ENCODE assay signal across 18 cellular contexts in the genomic region with DNA sequence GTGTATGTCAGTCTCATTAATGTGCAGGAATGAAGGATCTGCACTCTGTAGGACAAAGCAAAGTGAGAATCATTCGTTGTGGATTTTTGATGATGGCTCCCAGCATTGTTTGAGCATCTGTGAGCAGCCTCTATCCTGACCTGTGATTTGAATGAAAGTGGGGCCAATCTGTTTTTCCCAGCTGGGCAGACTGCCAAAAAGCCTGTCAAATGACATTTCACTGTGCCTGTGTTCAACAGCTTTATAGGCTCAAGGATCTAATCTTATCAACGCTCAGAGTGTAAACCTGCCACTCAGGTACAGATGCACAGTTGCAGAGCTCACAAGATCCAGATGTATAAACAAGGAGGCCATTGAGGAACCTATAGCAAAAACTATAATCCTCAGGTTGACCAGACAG.
DNase-seq lines count a peak whose midpoint lies in the region; ATAC-seq, FAIRE-seq and TF ChIP-seq lines count a peak whose summit lies in the region.
"Had no signal": no experiment of that assay in that cellular context is flagged by ENCODE, and none has a peak within 500 bp of the region (broad histone marks: within the 10 kb centered on the region; RNA-seq: fewer than 3 reads in every experiment).

No MANE protein-coding gene starts in this region.

- no peaks in the 10 kb centered on the region for H3K9me3 Mint-ChIP-seq in progenitor cell of endocrine pancreas (ENCODE audit: low read depth)
- H3K9me3 Mint-ChIP-seq: activated CD4-positive, alpha-beta T cell treated with anti-CD3 and anti-CD28 coated beads, Interleukin-2, amount 10 ng/mL, durations not matched to agents 24 days and 14 days; activated naive CD8-positive, alpha-beta T cell treated with anti-CD3 and anti-CD28 coated beads for 36 hours; GM23338; IgD-negative memory B cell; memory B cell; neural crest cell had no signal

- in situ Hi-C loops in HepG2 (cut with HindIII; ENCODE audit: extremely low pct_ligation_motif_present, low pct_unique_long_range_greater_than_20kb), result no loop called here

- H4K20me1 ChIP-seq in HepG2 (ENCODE audit: insufficient read depth, low read length), result no peaks in the 10 kb centered on the region

- no TSS peak for BruUV-seq in HepG2 (replicated peaks; lab: Mats Ljungman, UMichigan)

- no peak overlapping the region for H3K4me3 Mint-ChIP-seq in progenitor cell of endocrine pancreas (ENCODE audit: low read depth)
- H3K4me3 Mint-ChIP-seq: activated CD4-positive, alpha-beta T cell treated with anti-CD3 and anti-CD28 coated beads, Interleukin-2, amount 10 ng/mL, durations not matched to agents 24 days and 14 days; activated naive CD8-positive, alpha-beta T cell treated with anti-CD3 and anti-CD28 coated beads for 36 hours; GM23338; IgD-negative memory B cell; memory B cell; neural crest cell had no signal

- POLR2A ChIA-PET in HepG2 (lab: Yijun Ruan, JAX), result no interaction called here

- H3K36me3 Mint-ChIP-seq in progenitor cell of endocrine pancreas (ENCODE audit: insufficient read depth), result no peaks in the 10 kb centered on the region
- H3K36me3 Mint-ChIP-seq: activated naive CD8-positive, alpha-beta T cell treated with anti-CD3 and anti-CD28 coated beads for 36 hours; IgD-negative memory B cell; memory B cell had no signal

- H3K9ac ChIP-seq in HepG2 (ENCODE audit: insufficient read depth, low read depth, low read length), result no peak overlapping the region

- H3K27ac Mint-ChIP-seq in progenitor cell of endocrine pancreas, result peak overlapping the region; percentile 20
- H3K27ac Mint-ChIP-seq: activated CD4-positive, alpha-beta T cell treated with anti-CD3 and anti-CD28 coated beads, Interleukin-2, amount 10 ng/mL, durations not matched to agents 24 days and 14 days; activated naive CD8-positive, alpha-beta T cell treated with anti-CD3 and anti-CD28 coated beads for 36 hours; GM23338; IgD-negative memory B cell; memory B cell had no signal

- no peak for TF ChIP-seq POLR2A in HepG2 (IDR thresholded peaks at IDR 0.05; ENCODE audit: insufficient read depth in 1 of 2, low read depth in 2 of 2, low read length in 2 of 2)

- DNase-seq in DMS153 (lab: John Stamatoyannopoulos, UW), result peak; percentile 82
- peak; percentile 96 for DNase-seq in NCI-H345 (lab: John Stamatoyannopoulos, UW)
- peak; percentile 30 for DNase-seq in astrocyte of the hippocampus (ENCODE audit: low read depth, low spot score)
- DNase-seq in progenitor cell of endocrine pancreas (ENCODE audit: low spot score, unreplicated experiment), result no peak
- DNase-seq in HepG2 (ENCODE audit: low spot score), result no peak
- no peak for DNase-seq in HuH-7 (ENCODE audit: low spot score)
- DNase-seq: activated CD4-positive, alpha-beta T cell treated with anti-CD3 and anti-CD28 coated beads, Interleukin-2, amount 10 ng/mL, durations not matched to agents 24 days and 14 days; activated naive CD8-positive, alpha-beta T cell treated with anti-CD3 and anti-CD28 coated beads for 36 hours; foreskin fibroblast; right lobe of liver; stimulated activated CD4-positive, alpha-beta T cell treated with anti-CD3 and anti-CD28 coated beads, Interleukin-4, amount 100 ng/mL, for 1 hour; upper lobe of left lung had no signal

- peaks cover 29% of the 10 kb centered on the region for H3K27me3 Mint-ChIP-seq in progenitor cell of endocrine pancreas
- H3K27me3 Mint-ChIP-seq: activated naive CD8-positive, alpha-beta T cell treated with anti-CD3 and anti-CD28 coated beads for 36 hours had no signal

- no peak for TF ChIP-seq EP300 in HepG2 (IDR thresholded peaks at IDR 0.05; ENCODE audit: low read depth in 2 of 2, low read length in 2 of 2)
- TF ChIP-seq EP300 in HepG2 (CRISPR knock-in tag; IDR thresholded peaks at IDR 0.05; ENCODE audit: borderline replicate concordance), result no peak

- no peaks in the 10 kb centered on the region for H3K27me3 ChIP-seq in HepG2 (ENCODE audit: control insufficient read depth in 1 of 2, insufficient read depth in 2 of 2, low read length in 2 of 2)
- H3K27me3 ChIP-seq: right lobe of liver, upper lobe of left lung had no signal

- peaks cover 15% of the 10 kb centered on the region for H3K4me1 Mint-ChIP-seq in progenitor cell of endocrine pancreas (ENCODE audit: low read depth)
- H3K4me1 Mint-ChIP-seq: activated CD4-positive, alpha-beta T cell treated with anti-CD3 and anti-CD28 coated beads, Interleukin-2, amount 10 ng/mL, durations not matched to agents 24 days and 14 days; IgD-negative memory B cell; memory B cell had no signal

- CTCF ChIA-PET in HepG2 (lab: Yijun Ruan, JAX; ENCODE audit: low intra/inter-chr PET ratio, low total read pairs), result no interaction called here

- H2AFZ ChIP-seq in HepG2 (ENCODE audit: low read length), result no peak overlapping the region
- H2AFZ ChIP-seq: GM23338 had no signal

- no peaks in the 10 kb centered on the region for H3K9me3 ChIP-seq in HepG2 (ENCODE audit: low read length)
- H3K9me3 ChIP-seq: right lobe of liver, upper lobe of left lung had no signal

- FAIRE-seq in HepG2 (lab: Jason Lieb, UNC), result no peak

- no peak overlapping the region for H3K27ac ChIP-seq in HepG2 (ENCODE audit: extremely low read length, insufficient read depth, low read length)
- H3K27ac ChIP-seq: right lobe of liver, upper lobe of left lung had no signal

- TF ChIP-seq CTCF in progenitor cell of endocrine pancreas (IDR thresholded peaks at IDR 0.05; ENCODE audit: unreplicated experiment) (no peak), HepG2 (CRISPR knock-in tag; IDR thresholded peaks at IDR 0.05) (no peak)

- no peaks in the 10 kb centered on the region for H3K79me2 ChIP-seq in HepG2 (ENCODE audit: insufficient read depth, low read length)

- TF ChIP-seq RAD21 in HepG2 (CRISPR knock-in tag; IDR thresholded peaks at IDR 0.05), result no peak

- WGBS in HepG2 (ENCODE audit: low lambda C conversion rate), result 0% methylated on average over 2 of the region's 2 CpGs

- H3K4me2 ChIP-seq in HepG2 (ENCODE audit: low read depth, low read length), result no peak overlapping the region
- H3K4me2 ChIP-seq: GM23338 had no signal

- no peak overlapping the region for H3K4me3 ChIP-seq in HepG2 (replicated peaks in 1 of 3; ENCODE audit: insufficient read depth in 1 of 3, low read depth in 2 of 3, low read length in 3 of 3)
- H3K4me3 ChIP-seq: GM23338, right lobe of liver, upper lobe of left lung had no signal

- H3K36me3 ChIP-seq in HepG2 (replicated peaks in 1 of 2; ENCODE audit: control insufficient read depth in 1 of 2, insufficient read depth in 2 of 2, low read length in 2 of 2), result no peaks in the 10 kb centered on the region
- H3K36me3 ChIP-seq: right lobe of liver, upper lobe of left lung had no signal

- no peaks in the 10 kb centered on the region for H3K4me1 ChIP-seq in HepG2 (ENCODE audit: insufficient read depth, low read length)
- H3K4me1 ChIP-seq: right lobe of liver, upper lobe of left lung had no signal

- ATAC-seq in HG03378 (IDR thresholded peaks at IDR 0.05; ENCODE audit: unreplicated experiment), result no peak
- ATAC-seq in HepG2, result no peak
- ATAC-seq in GM21381 (IDR thresholded peaks at IDR 0.05; ENCODE audit: unreplicated experiment), result no peak
- ATAC-seq: GM23338, right lobe of liver had no signal

- intact Hi-C loops in HepG2 (cut with micrococcal nuclease; ENCODE audit: unreplicated experiment), result no loop called here

TF ChIP-seq in HepG2, 621 proteins besides CTCF, POLR2A, EP300 and RAD21 (continues in another document):
- TF ChIP-seq, protein P1, sequence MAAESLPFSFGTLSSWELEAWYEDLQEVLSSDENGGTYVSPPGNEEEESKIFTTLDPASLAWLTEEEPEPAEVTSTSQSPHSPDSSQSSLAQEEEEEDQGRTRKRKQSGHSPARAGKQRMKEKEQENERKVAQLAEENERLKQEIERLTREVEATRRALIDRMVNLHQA (CRISPR knock-in tag; IDR thresholded peaks at IDR 0.05), result no peak
- TF ChIP-seq HNRNPUL1 (IDR thresholded peaks at IDR 0.05; ENCODE audit: low read depth, low read length), result no peak
- no peak for TF ChIP-seq RAD51 (IDR thresholded peaks at IDR 0.05; ENCODE audit: borderline replicate concordance)
- TF ChIP-seq ZNF678 (CRISPR knock-in tag; IDR thresholded peaks at IDR 0.05), result no peak
- no peak for TF ChIP-seq ZNF343 (CRISPR knock-in tag; IDR thresholded peaks at IDR 0.05)
- TF ChIP-seq HCFC1 (IDR thresholded peaks at IDR 0.05; ENCODE audit: low read depth, low read length), result no peak
- no peak for TF ChIP-seq FOXM1 (CRISPR knock-in tag; IDR thresholded peaks at IDR 0.05)
- TF ChIP-seq SALL2 (CRISPR knock-in tag; IDR thresholded peaks at IDR 0.05), result no peak
- TF ChIP-seq ZBTB37 (CRISPR knock-in tag; IDR thresholded peaks at IDR 0.05), result no peak
- no peak for TF ChIP-seq PCBP1 (IDR thresholded peaks at IDR 0.05; ENCODE audit: borderline replicate concordance, low read depth, low read length)
- TF ChIP-seq ATF6 (CRISPR knock-in tag; conservative IDR thresholded peaks at IDR 0.05), result no peak

Comparison
In these comparisons a context has a peak if more than half of its experiments do, and no peak if none do; other contexts are left out.
1. DNase-seq: peak in DMS153 (single experiment), NCI-H345 (single experiment) and astrocyte of the hippocampus (single experiment); none in progenitor cell of endocrine pancreas (single experiment), HepG2 (single experiment) and HuH-7 (single experiment).